ENCODE assay signal across 1 cellular context in genomic region chr4:136590440-136590839, GRCh38.
TF ChIP-seq lines count a peak whose summit lies in the region.

No MANE protein-coding gene starts in this region.

TF ChIP-seq in WTC11, 78 proteins besides CTCF, POLR2A, EP300 and RAD21 (continued from another document):
- TF ChIP-seq AFF4 (CRISPR knock-in tag; IDR thresholded peaks at IDR 0.05; ENCODE audit: borderline replicate concordance) = no peak
- no peak for TF ChIP-seq HMGXB4 (CRISPR knock-in tag; IDR thresholded peaks at IDR 0.05)
TF ChIP-seq in WTC11: peak in this region for 0.
